ENCODE assay signal across 8 cellular contexts in the genomic region with DNA sequence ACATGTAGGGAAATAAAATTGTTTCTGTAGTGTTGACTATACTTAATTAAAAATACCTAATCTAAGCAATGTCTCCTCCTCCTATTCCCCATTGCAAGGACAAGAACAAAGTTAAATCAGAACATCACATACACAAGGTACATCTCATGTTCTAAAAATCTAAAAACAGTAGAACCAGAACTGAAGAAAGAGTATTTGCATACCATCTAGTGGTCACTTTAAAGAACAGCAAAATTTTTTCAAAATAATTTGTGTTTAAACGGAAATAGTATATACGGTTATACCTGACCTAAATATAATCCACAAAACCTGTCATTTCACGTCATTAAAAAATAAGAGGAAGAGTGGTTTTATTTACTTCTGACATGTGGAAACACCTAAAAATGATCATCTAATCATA.
A peak's percentile ranks its signal among the peaks of the same experiment; 100 is the strongest.
DNase-seq lines count a peak whose midpoint lies in the region; ATAC-seq, FAIRE-seq and TF ChIP-seq lines count a peak whose summit lies in the region.

No MANE protein-coding gene starts in this region.

- peaks cover 0 to 5% of the 10 kb centered on the region in 2 donors for H3K9me3 Mint-ChIP-seq in activated naive CD4-positive, alpha-beta T cell treated with anti-CD3 and anti-CD28 coated beads, Interleukin-2, amount 50 U/mL, for 72 hours

- DNase-seq in NOMO-1 treated with dmso at 0.1 percent for 144 hours (lab: John Stamatoyannopoulos, UW; ENCODE audit: unreplicated experiment) (peak; percentile 11), fibroblast of pulmonary artery (ENCODE audit: low read depth) (peak; percentile 29)
- no peak for DNase-seq in stimulated activated CD4-positive, alpha-beta T cell treated with anti-CD3 and anti-CD28 coated beads, Interleukin-1b, Interleukin-23, amount 100 ng/mL, for 48 hours
- DNase-seq in activated naive CD4-positive, alpha-beta T cell treated with anti-CD3 and anti-CD28 coated beads, Interleukin-2, amount 50 U/mL, for 72 hours (ENCODE audit: low spot score in 2 of 2) = no peak

- TF ChIP-seq CTCF in fibroblast of pulmonary artery (IDR thresholded peaks at IDR 0.05; ENCODE audit: low read length, missing control alignments) = peak; percentile 59

- no peaks in the 10 kb centered on the region for H3K36me3 Mint-ChIP-seq in activated naive CD4-positive, alpha-beta T cell treated with anti-CD3 and anti-CD28 coated beads, Interleukin-2, amount 50 U/mL, for 72 hours

- H3K27ac Mint-ChIP-seq in activated naive CD4-positive, alpha-beta T cell treated with anti-CD3 and anti-CD28 coated beads, Interleukin-2, amount 50 U/mL, for 72 hours = no peak overlapping the region

- H3K4me3 ChIP-seq in fibroblast of pulmonary artery (replicated peaks; ENCODE audit: low read depth, low read length) = no peak overlapping the region

- FAIRE-seq in G401.6 (lab: Jason Lieb, UNC) = peak; percentile 92

- ATAC-seq in HG03354 (IDR thresholded peaks at IDR 0.05; ENCODE audit: poor library complexity, severe bottlenecking, unreplicated experiment) (peak; percentile 66), HG03457 (IDR thresholded peaks at IDR 0.05; ENCODE audit: unreplicated experiment) (no peak), GM21515 (IDR thresholded peaks at IDR 0.05; ENCODE audit: unreplicated experiment) (no peak)
- ATAC-seq in activated naive CD4-positive, alpha-beta T cell treated with anti-CD3 and anti-CD28 coated beads, Interleukin-2, amount 50 U/mL, for 72 hours = no peak

Comparison
In these comparisons a context has a peak if more than half of its experiments do, and no peak if none do; other contexts are left out.
1. DNase-seq: peak in NOMO-1 treated with dmso at 0.1 percent for 144 hours (single experiment) and fibroblast of pulmonary artery (single experiment); none in stimulated activated CD4-positive, alpha-beta T cell treated with anti-CD3 and anti-CD28 coated beads, Interleukin-1b, Interleukin-23, amount 100 ng/mL, for 48 hours (single experiment) and activated naive CD4-positive, alpha-beta T cell treated with anti-CD3 and anti-CD28 coated beads, Interleukin-2, amount 50 U/mL, for 72 hours (0 of 2).